ENCODE assay signal across 22 cellular contexts in genomic region chr15:71010439-71010838, GRCh38.
DNase-seq lines count a peak whose midpoint lies in the region; ATAC-seq and TF ChIP-seq lines count a peak whose summit lies in the region.
"Had no signal": no experiment of that assay in that cellular context is flagged by ENCODE, and none has a peak within 500 bp of the region (broad histone marks: within the 10 kb centered on the region; RNA-seq: fewer than 3 reads in every experiment).

No MANE protein-coding gene starts in this region.

- H3K27me3 ChIP-seq in heart right ventricle (no peaks in the 10 kb centered on the region), right cardiac atrium (ENCODE audit: control insufficient read depth, insufficient read depth) (no peaks in the 10 kb centered on the region), Loucy (ENCODE audit: insufficient read depth, low read length, poor library complexity, severe bottlenecking) (no peaks in the 10 kb centered on the region), Panc1 (ENCODE audit: control insufficient read depth, insufficient read depth, low read length) (no peaks in the 10 kb centered on the region), neuronal stem cell (ENCODE audit: control insufficient read depth in 3 of 3, insufficient read depth in 3 of 3, low read depth in 1 of 3, low read length in 3 of 3) (no peaks in the 10 kb centered on the region)
- H3K27me3 ChIP-seq: BE2C had no signal

- H3K9me2 ChIP-seq in Loucy (replicated peaks; ENCODE audit: low read depth, low read length) = no peaks in the 10 kb centered on the region

- no peaks in the 10 kb centered on the region for H3K36me3 Mint-ChIP-seq in nephron progenitor cell (ENCODE audit: low read depth)
- H3K36me3 Mint-ChIP-seq: CD4-positive, CD25-positive, alpha-beta regulatory T cell; CD8-positive, alpha-beta memory T cell had no signal

- no TSS peak for BruUV-seq in Panc1 (replicated peaks; lab: Mats Ljungman, UMichigan)

- peak overlapping the region in 5 of 10 donors; percentile 42 to 50 (median 48) for H3K4me3 ChIP-seq in heart right ventricle
- H3K4me3 ChIP-seq in right cardiac atrium (ENCODE audit: low read length) = no peak overlapping the region
- no peak overlapping the region for H3K4me3 ChIP-seq in Loucy (ENCODE audit: low read length, poor library complexity, severe bottlenecking)
- H3K4me3 ChIP-seq in Panc1 (ENCODE audit: low read depth in 2 of 2, low read length in 2 of 2) = no peak overlapping the region
- H3K4me3 ChIP-seq in neuronal stem cell (ENCODE audit: low read length in 2 of 2) = no peak overlapping the region
- H3K4me3 ChIP-seq: GM12878 had no signal

- no peaks in the 10 kb centered on the region for H3K27me3 Mint-ChIP-seq in nephron progenitor cell (ENCODE audit: low read depth, poor library complexity)

- H2AFZ ChIP-seq in Loucy (ENCODE audit: low read length) = peak overlapping the region; percentile 62; the same call in 1 of the 2 replicates
- H2AFZ ChIP-seq in neuronal stem cell (ENCODE audit: low read length) = no peak overlapping the region

- peak overlapping the region; percentile 20 for H3K27ac Mint-ChIP-seq in nephron progenitor cell
- H3K27ac Mint-ChIP-seq: CD4-positive, CD25-positive, alpha-beta regulatory T cell had no signal

- H4K20me1 ChIP-seq in Loucy (ENCODE audit: insufficient read depth, low read length, poor library complexity, severe bottlenecking) = no peaks in the 10 kb centered on the region

- ATAC-seq in heart right ventricle (peak in 5 of 8 donors; percentile 46 to 79 (median 48)), right cardiac atrium (no peak), Panc1 (no peak)
- ATAC-seq: GM12878, HCT116, HepG2 had no signal

- in situ Hi-C loops in Panc1 (cut with HindIII; ENCODE audit: low pct_unique_long_range_greater_than_20kb, low sequenced_read_pairs) = no loop called here

- no peak overlapping the region for H2BK15ac ChIP-seq in neuronal stem cell (ENCODE audit: low read length)

- no peak overlapping the region for H3K4me3 Mint-ChIP-seq in nephron progenitor cell
- H3K4me3 Mint-ChIP-seq: CD4-positive, CD25-positive, alpha-beta regulatory T cell; CD8-positive, alpha-beta memory T cell had no signal

- no peak overlapping the region for H2AK5ac ChIP-seq in neuronal stem cell (ENCODE audit: low read depth, low read length)

- no peak overlapping the region for H2BK120ac ChIP-seq in neuronal stem cell (ENCODE audit: low read depth, low read length)

- DNase-seq in heart right ventricle = no peak
- DNase-seq in right cardiac atrium = no peak
- DNase-seq in Panc1 (ENCODE audit: low read depth, low spot score) = no peak
- no peak for DNase-seq in nephron progenitor cell
- no peak for DNase-seq in NCI-H2227 treated with DMSO at 0.1 percent for 48 hours (lab: John Stamatoyannopoulos, UW)
- no peak for DNase-seq in neuronal stem cell (ENCODE audit: low spot score)
- DNase-seq: ACHN; BE2C; C1 segment of cervical spinal cord; CD4-positive, CD25-positive, alpha-beta regulatory T cell; CD8-positive, alpha-beta memory T cell; COR-L47; DMS 273 treated with DMSO at 0.1 percent for 48 hours; DMS53; DND-41; EL; GOT3; H7 had no signal

- no peak overlapping the region for H3K9ac ChIP-seq in Loucy (ENCODE audit: low read depth, low read length, poor library complexity, severe bottlenecking)
- H3K9ac ChIP-seq in neuronal stem cell (ENCODE audit: low read depth, low read length, poor library complexity) = no peak overlapping the region

- POLR2A ChIA-PET in Panc1 (lab: Charles Lee) = no interaction called here

- peak overlapping the region in 8 of 10 donors; percentile 5 to 80 (median 59) for H3K27ac ChIP-seq in heart right ventricle
- no peak overlapping the region for H3K27ac ChIP-seq in right cardiac atrium (ENCODE audit: low read length)
- H3K27ac ChIP-seq in Panc1 (ENCODE audit: low read length) = peak overlapping the region; percentile 8; the same call in 1 of the 2 replicates
- no peak overlapping the region for H3K27ac ChIP-seq in neuronal stem cell (replicated peaks; ENCODE audit: low read length)

- no peak overlapping the region for H4K91ac ChIP-seq in neuronal stem cell (ENCODE audit: low read depth, low read length, poor library complexity)

- H3K79me2 ChIP-seq in Loucy (ENCODE audit: insufficient read depth, low read length) = no peaks in the 10 kb centered on the region

- no peaks in the 10 kb centered on the region for H3K9me3 Mint-ChIP-seq in nephron progenitor cell
- H3K9me3 Mint-ChIP-seq: CD8-positive, alpha-beta memory T cell had no signal

- CTCF ChIA-PET in Panc1 (lab: Charles Lee) = no interaction called here

- peaks cover 2% of the 10 kb centered on the region for H3K79me1 ChIP-seq in neuronal stem cell (ENCODE audit: low read depth, low read length)

- no peak overlapping the region for H3K23ac ChIP-seq in neuronal stem cell (ENCODE audit: low read depth, low read length, poor library complexity)

- no peak overlapping the region for H4K8ac ChIP-seq in neuronal stem cell (ENCODE audit: low read depth, low read length)

- no peak overlapping the region for H3K14ac ChIP-seq in neuronal stem cell (ENCODE audit: low read length)

- peaks cover 3% of the 10 kb centered on the region for H3K4me1 Mint-ChIP-seq in nephron progenitor cell
- H3K4me1 Mint-ChIP-seq: CD4-positive, CD25-positive, alpha-beta regulatory T cell; CD8-positive, alpha-beta memory T cell had no signal

- H3K9me3 ChIP-seq in heart right ventricle (no peaks in the 10 kb centered on the region), right cardiac atrium (ENCODE audit: control insufficient read depth, low read length) (no peaks in the 10 kb centered on the region), Loucy (ENCODE audit: insufficient read depth, low read depth, low read length) (no peaks in the 10 kb centered on the region), Panc1 (ENCODE audit: control insufficient read depth, insufficient read depth, low read depth, low read length) (no peaks in the 10 kb centered on the region), neuronal stem cell (replicated peaks in 1 of 2; ENCODE audit: control insufficient read depth in 2 of 2, insufficient read depth in 1 of 2, low read depth in 1 of 2, low read length in 2 of 2) (no peaks in the 10 kb centered on the region)
- H3K9me3 ChIP-seq: BE2C had no signal

- H3K4ac ChIP-seq in neuronal stem cell (ENCODE audit: low read length) = no peak overlapping the region

- H3K4me1 ChIP-seq in heart right ventricle = peaks cover 0 to 10% (median 3%) of the 10 kb centered on the region in 9 donors
- peaks cover 1% of the 10 kb centered on the region for H3K4me1 ChIP-seq in right cardiac atrium (ENCODE audit: control insufficient read depth, insufficient read depth, low read length)
- H3K4me1 ChIP-seq in Loucy (ENCODE audit: insufficient read depth, low read length, poor library complexity, severe bottlenecking) = no peaks in the 10 kb centered on the region
- H3K4me1 ChIP-seq in Panc1 (ENCODE audit: control insufficient read depth, insufficient read depth, low read length) = peaks cover 6% of the 10 kb centered on the region; the same call in 1 of the 2 replicates
- no peaks in the 10 kb centered on the region for H3K4me1 ChIP-seq in neuronal stem cell (ENCODE audit: control insufficient read depth in 2 of 2, insufficient read depth in 1 of 2, low read depth in 1 of 2, low read length in 2 of 2)
- H3K4me1 ChIP-seq: BE2C had no signal

- TF ChIP-seq CTCF in heart right ventricle (IDR thresholded peaks at IDR 0.05) (no peak), Loucy (conservative IDR thresholded peaks at IDR 0.05; ENCODE audit: low read length) (no peak), Panc1 (IDR thresholded peaks at IDR 0.05) (no peak), nephron progenitor cell (IDR thresholded peaks at IDR 0.05) (no peak)

- H2BK12ac ChIP-seq in neuronal stem cell (ENCODE audit: low read length) = no peak overlapping the region

- no peaks in the 10 kb centered on the region for H3F3A ChIP-seq in Loucy (ENCODE audit: low read depth)

- no peak overlapping the region for H2BK5ac ChIP-seq in neuronal stem cell (ENCODE audit: low read length)

- intact Hi-C loops in heart right ventricle (cut with DNase I) (loop anchor here in 8 of 10 donors (5.0 to 10.0 kb wide), 6 partner anchors 92 to 437 kb away; partner anchors contain the start of gene THSD4 (in 2 of the 8)), right cardiac atrium (cut with DNase I) (loop anchor here in 2 of 4 donors (10.0 kb wide), 1 partner anchor 434 kb away; no protein-coding TSS in a partner anchor), Panc1 (cut with micrococcal nuclease; ENCODE audit: unreplicated experiment) (loop anchor here (2.0 to 5.0 kb wide), 2 partner anchors 92 to 430 kb away; no protein-coding TSS in a partner anchor)

- no peak overlapping the region for H3K4me2 ChIP-seq in Loucy (ENCODE audit: low read depth, low read length, poor library complexity, severe bottlenecking)
- no peak overlapping the region for H3K4me2 ChIP-seq in neuronal stem cell (ENCODE audit: insufficient read depth, low read length, poor library complexity, severe bottlenecking)

- no peak overlapping the region for H3K18ac ChIP-seq in neuronal stem cell (ENCODE audit: low read length)

- H3K36me3 ChIP-seq in heart right ventricle (peaks cover 0 to 32% (median 0%) of the 10 kb centered on the region in 9 donors), Loucy (ENCODE audit: insufficient read depth, low read length) (no peaks in the 10 kb centered on the region), Panc1 (ENCODE audit: control insufficient read depth, insufficient read depth, low read length) (no peaks in the 10 kb centered on the region), neuronal stem cell (replicated peaks in 1 of 2; ENCODE audit: control insufficient read depth in 2 of 2, insufficient read depth in 2 of 2, low read length in 2 of 2) (peaks cover 0 to 3% of the 10 kb centered on the region in 2 donors)
- H3K36me3 ChIP-seq: BE2C had no signal

Comparison
In these comparisons a context has a peak if more than half of its experiments do, and no peak if none do; other contexts are left out.
1. ATAC-seq: peak in heart right ventricle (5 of 8); none in right cardiac atrium (0 of 2) and Panc1 (single experiment).
2. H3K27ac ChIP-seq: peak in heart right ventricle (8 of 10) and Panc1 (single experiment); none in right cardiac atrium (single experiment) and neuronal stem cell (single experiment).